Comparison of ENCODE assay signal across 30 cellular contexts in the genomic region with DNA sequence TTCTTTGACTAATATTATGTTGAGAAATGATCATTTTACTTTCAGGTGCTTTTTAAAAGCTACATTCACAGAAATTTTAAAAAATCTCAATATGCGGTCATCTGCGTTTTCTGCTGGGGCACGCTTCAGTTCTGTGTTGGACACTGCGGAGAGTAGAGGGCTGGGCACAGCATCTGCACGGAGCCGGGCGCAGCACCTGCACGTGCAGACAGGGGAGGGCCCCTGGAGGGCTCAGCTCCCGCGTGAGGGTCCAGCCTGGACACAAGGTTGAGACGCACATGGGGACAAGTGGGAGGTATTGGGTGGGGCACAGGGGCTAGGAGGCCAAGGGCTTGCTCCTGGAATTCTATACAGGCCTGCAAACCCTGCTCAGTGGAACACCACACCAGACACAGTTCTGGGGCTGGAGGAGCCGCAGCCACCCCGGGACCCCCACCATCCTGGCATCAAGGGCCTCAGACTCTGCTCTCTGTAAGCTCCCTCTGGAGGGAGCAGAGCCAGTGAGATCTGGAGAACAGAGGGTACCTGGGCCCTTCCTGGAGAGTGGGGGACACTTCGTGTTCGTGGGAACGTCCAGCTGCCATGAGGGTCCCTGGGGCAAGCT.
"Had no signal": no experiment of that assay in that cellular context is flagged by ENCODE, and none has a peak within 500 bp of the region (broad histone marks: within the 10 kb centered on the region; RNA-seq: fewer than 3 reads in every experiment).

No MANE protein-coding gene starts in this region.

- H3K27me3 ChIP-seq: breast epithelium, gastroesophageal sphincter, uterus had no signal

- H3K27ac ChIP-seq: breast epithelium, dorsolateral prefrontal cortex, gastroesophageal sphincter, uterus had no signal

- H3K4me3 Mint-ChIP-seq: activated CD4-positive, alpha-beta memory T cell treated with anti-CD3 and anti-CD28 coated beads, Interleukin-2, amount 10 ng/mL, durations not matched to agents 7 days and 5 days; activated CD4-positive, alpha-beta T cell treated with anti-CD3 and anti-CD28 coated beads, Interleukin-2, amount 10 ng/mL, durations not matched to agents 7 days and 5 days; activated naive CD4-positive, alpha-beta T cell treated with anti-CD3 and anti-CD28 coated beads, Interleukin-2, amount 50 U/mL, for 24 hours; central memory CD8-positive, alpha-beta T cell; mesothelial cell of epicardium; naive thymus-derived CD4-positive, alpha-beta T cell; stimulated activated memory B cell treated with anti-CD40 and anti-IgM and Interleukin-4, amounts not matched to agents 10 μg/mL and 1 μg/mL and 100 μg/mL, for 72 hours; stimulated activated naive CD8-positive, alpha-beta T cell treated with anti-CD3 and anti-CD28 coated beads, Interleukin-15, amount 100 ng/mL, for 72 hours; T-helper 17 cell; type B pancreatic cell had no signal

- H3K27ac Mint-ChIP-seq: activated CD4-positive, alpha-beta memory T cell treated with anti-CD3 and anti-CD28 coated beads, Interleukin-2, amount 10 ng/mL, durations not matched to agents 7 days and 5 days; activated CD4-positive, alpha-beta T cell treated with anti-CD3 and anti-CD28 coated beads, Interleukin-2, amount 10 ng/mL, durations not matched to agents 7 days and 5 days; activated naive CD4-positive, alpha-beta T cell treated with anti-CD3 and anti-CD28 coated beads, Interleukin-2, amount 50 U/mL, for 24 hours; activated T-helper 2 cell treated with anti-CD3 and anti-CD28 coated beads, Interferon-gamma antibody, Interleukin-2, Interleukin-4, amounts not matched to agents 10 μg/mL and 5 μg/mL and 100 μg/mL, durations not matched to agents 14 hours and 24 hours and 36 hours; mesothelial cell of epicardium; naive thymus-derived CD4-positive, alpha-beta T cell; stimulated activated memory B cell treated with anti-CD40 and anti-IgM and Interleukin-4, amounts not matched to agents 10 μg/mL and 1 μg/mL and 100 μg/mL, for 72 hours; T-helper 17 cell; type B pancreatic cell had no signal

- H3K36me3 ChIP-seq: breast epithelium, gastroesophageal sphincter, uterus had no signal

- H3K9me3 ChIP-seq: breast epithelium, gastroesophageal sphincter, uterus had no signal

- H3K36me3 Mint-ChIP-seq: activated naive CD4-positive, alpha-beta T cell treated with anti-CD3 and anti-CD28 coated beads, Interleukin-2, amount 50 U/mL, for 24 hours; mesothelial cell of epicardium; naive thymus-derived CD4-positive, alpha-beta T cell; stimulated activated memory B cell treated with anti-CD40 and anti-IgM and Interleukin-4, amounts not matched to agents 10 μg/mL and 1 μg/mL and 100 μg/mL, for 72 hours; type B pancreatic cell had no signal

- H3K4me3 ChIP-seq: breast epithelium, dorsolateral prefrontal cortex, gastroesophageal sphincter, smooth muscle cell, uterus had no signal

- ATAC-seq: gastroesophageal sphincter; left lobe of liver; naive thymus-derived CD4-positive, alpha-beta T cell; sciatic nerve; SK-N-SH treated with all-trans-retinoic acid at 6 μM for 48 hours; T-helper 17 cell had no signal

- H3K4me1 ChIP-seq: breast epithelium, uterus had no signal

- H3K9me3 Mint-ChIP-seq: activated CD4-positive, alpha-beta memory T cell treated with anti-CD3 and anti-CD28 coated beads, Interleukin-2, amount 10 ng/mL, durations not matched to agents 7 days and 5 days; activated CD4-positive, alpha-beta T cell treated with anti-CD3 and anti-CD28 coated beads, Interleukin-2, amount 10 ng/mL, durations not matched to agents 7 days and 5 days; activated naive CD4-positive, alpha-beta T cell treated with anti-CD3 and anti-CD28 coated beads, Interleukin-2, amount 50 U/mL, for 24 hours; activated T-helper 2 cell treated with anti-CD3 and anti-CD28 coated beads, Interferon-gamma antibody, Interleukin-2, Interleukin-4, amounts not matched to agents 10 μg/mL and 5 μg/mL and 100 μg/mL, durations not matched to agents 14 hours and 24 hours and 36 hours; central memory CD8-positive, alpha-beta T cell; mesothelial cell of epicardium; naive thymus-derived CD4-positive, alpha-beta T cell; stimulated activated memory B cell treated with anti-CD40 and anti-IgM and Interleukin-4, amounts not matched to agents 10 μg/mL and 1 μg/mL and 100 μg/mL, for 72 hours; stimulated activated naive CD8-positive, alpha-beta T cell treated with anti-CD3 and anti-CD28 coated beads, Interleukin-15, amount 100 ng/mL, for 72 hours had no signal

- H3K27me3 Mint-ChIP-seq: activated CD4-positive, alpha-beta memory T cell treated with anti-CD3 and anti-CD28 coated beads, Interleukin-2, amount 10 ng/mL, durations not matched to agents 7 days and 5 days; activated CD4-positive, alpha-beta T cell treated with anti-CD3 and anti-CD28 coated beads, Interleukin-2, amount 10 ng/mL, durations not matched to agents 7 days and 5 days had no signal

- DNase-seq: activated CD4-positive, alpha-beta memory T cell treated with anti-CD3 and anti-CD28 coated beads, Interleukin-2, amount 10 ng/mL, durations not matched to agents 7 days and 5 days; activated CD4-positive, alpha-beta T cell treated with anti-CD3 and anti-CD28 coated beads for 1 hour; activated CD4-positive, alpha-beta T cell treated with anti-CD3 and anti-CD28 coated beads, Interleukin-2, amount 10 ng/mL, durations not matched to agents 7 days and 5 days; activated T-cell treated with anti-CD3 and anti-CD28 coated beads, Interleukin-2, amount 50 U/mL, for 48 hours; dorsolateral prefrontal cortex; effector memory CD4-positive, alpha-beta T cell; erythroblast; head of caudate nucleus; mammary epithelial cell; naive thymus-derived CD4-positive, alpha-beta T cell; stimulated activated CD4-positive, alpha-beta T cell treated with anti-CD3 and anti-CD28 coated beads, Interleukin-1b, Interleukin-23, amount 100 ng/mL, for 48 hours; stimulated activated CD4-positive, alpha-beta T cell treated with anti-CD3 and anti-CD28 coated beads, Interleukin-4, amount 100 ng/mL, for 4 hours; stimulated activated CD8-positive, alpha-beta memory T cell treated with anti-CD3 and anti-CD28 coated beads, Interleukin-4, amount 100 ng/mL, for 48 hours; stimulated activated naive CD8-positive, alpha-beta T cell treated with anti-CD3 and anti-CD28 coated beads, Interleukin-15, amount 100 ng/mL, for 72 hours; substantia nigra; T-helper 17 cell; T1000; uterus had no signal

- H3K4me1 Mint-ChIP-seq: activated CD4-positive, alpha-beta memory T cell treated with anti-CD3 and anti-CD28 coated beads, Interleukin-2, amount 10 ng/mL, durations not matched to agents 7 days and 5 days; activated CD4-positive, alpha-beta T cell treated with anti-CD3 and anti-CD28 coated beads, Interleukin-2, amount 10 ng/mL, durations not matched to agents 7 days and 5 days; activated naive CD4-positive, alpha-beta T cell treated with anti-CD3 and anti-CD28 coated beads, Interleukin-2, amount 50 U/mL, for 24 hours; naive thymus-derived CD4-positive, alpha-beta T cell; stimulated activated memory B cell treated with anti-CD40 and anti-IgM and Interleukin-4, amounts not matched to agents 10 μg/mL and 1 μg/mL and 100 μg/mL, for 72 hours; T-helper 17 cell had no signal
